ENCODE assay signal across 29 cellular contexts in genomic region chr18:75304678-75305557, GRCh38.
"Had no signal": no experiment of that assay in that cellular context is flagged by ENCODE, and none has a peak within 500 bp of the region (broad histone marks: within the 10 kb centered on the region; RNA-seq: fewer than 3 reads in every experiment).

No MANE protein-coding gene starts in this region.

- H3K4me1 ChIP-seq: ascending aorta, SJCRH30 had no signal

- H3K4me1 Mint-ChIP-seq: activated CD4-positive, alpha-beta T cell treated with anti-CD3 and anti-CD28 coated beads, Interleukin-2, amount 10 ng/mL, durations not matched to agents 24 days and 14 days; activated naive CD8-positive, alpha-beta T cell treated with anti-CD3 and anti-CD28 coated beads for 36 hours; activated T-helper 17 cell treated with anti-CD3 and anti-CD28 coated beads, Interleukin-2, amount 50 U/mL, for 72 hours; central memory CD8-positive, alpha-beta T cell had no signal

- ATAC-seq: activated T-cell treated with anti-CD3 and anti-CD28 coated beads, Interleukin-2, amount 50 U/mL, for 72 hours; activated T-helper 17 cell treated with anti-CD3 and anti-CD28 coated beads, Interleukin-2, amount 50 U/mL, for 72 hours; Panc1 had no signal

- H3K36me3 Mint-ChIP-seq: activated naive CD8-positive, alpha-beta T cell treated with anti-CD3 and anti-CD28 coated beads for 36 hours had no signal

- FAIRE-seq: TTC549 had no signal

- H3K27me3 ChIP-seq: ascending aorta, cardiac muscle cell, SJCRH30 had no signal

- H3K4me3 ChIP-seq: ascending aorta, cardiac muscle cell, SJCRH30, SK-N-MC had no signal

- H3K36me3 ChIP-seq: ascending aorta, cardiac muscle cell, SJCRH30 had no signal

- H3K27ac Mint-ChIP-seq: activated CD4-positive, alpha-beta T cell treated with anti-CD3 and anti-CD28 coated beads, Interleukin-2, amount 10 ng/mL, durations not matched to agents 24 days and 14 days; activated naive CD8-positive, alpha-beta T cell treated with anti-CD3 and anti-CD28 coated beads for 36 hours; activated T-cell treated with anti-CD3 and anti-CD28 coated beads, Interleukin-2, amount 50 U/mL, for 72 hours; activated T-helper 17 cell treated with anti-CD3 and anti-CD28 coated beads, Interleukin-2, amount 50 U/mL, for 72 hours had no signal

- H3K4me3 Mint-ChIP-seq: activated CD4-positive, alpha-beta T cell treated with anti-CD3 and anti-CD28 coated beads, Interleukin-2, amount 10 ng/mL, durations not matched to agents 24 days and 14 days; activated naive CD8-positive, alpha-beta T cell treated with anti-CD3 and anti-CD28 coated beads for 36 hours; activated T-cell treated with anti-CD3 and anti-CD28 coated beads, Interleukin-2, amount 50 U/mL, for 72 hours; activated T-helper 17 cell treated with anti-CD3 and anti-CD28 coated beads, Interleukin-2, amount 50 U/mL, for 72 hours; central memory CD8-positive, alpha-beta T cell had no signal

- H3K9me3 Mint-ChIP-seq: activated CD4-positive, alpha-beta T cell treated with anti-CD3 and anti-CD28 coated beads, Interleukin-2, amount 10 ng/mL, durations not matched to agents 24 days and 14 days; activated naive CD8-positive, alpha-beta T cell treated with anti-CD3 and anti-CD28 coated beads for 36 hours; central memory CD8-positive, alpha-beta T cell had no signal

- H3K27me3 Mint-ChIP-seq: activated naive CD8-positive, alpha-beta T cell treated with anti-CD3 and anti-CD28 coated beads for 36 hours; activated T-helper 17 cell treated with anti-CD3 and anti-CD28 coated beads, Interleukin-2, amount 50 U/mL, for 72 hours had no signal

- H3K9me3 ChIP-seq: SJCRH30 had no signal

- H3K27ac ChIP-seq: ascending aorta, cardiac muscle cell, SJCRH30, SK-N-MC had no signal

- DNase-seq: activated CD4-positive, alpha-beta T cell treated with anti-CD3 and anti-CD28 coated beads, Interleukin-2, amount 10 ng/mL, durations not matched to agents 24 days and 14 days; activated CD4-positive, alpha-beta T cell treated with anti-CD3 and anti-CD28 coated beads, Interleukin-2, amount 50 U/mL, for 4 hours; activated effector memory CD4-positive, alpha-beta T cell treated with anti-CD3 and anti-CD28 coated beads, Interleukin-2, amount 50 U/mL, for 16 hours; activated naive CD4-positive, alpha-beta T cell; activated naive CD4-positive, alpha-beta T cell treated with anti-CD3 and anti-CD28 coated beads, Interleukin-2, amount 50 U/mL, for 16 hours; activated naive CD8-positive, alpha-beta T cell treated with anti-CD3 and anti-CD28 coated beads for 36 hours; activated T-cell treated with anti-CD3 and anti-CD28 coated beads, Interleukin-2, amount 50 U/mL, for 1 hour; activated T-cell treated with anti-CD3 and anti-CD28 coated beads, Interleukin-2, amount 50 U/mL, for 72 hours; amniotic stem cell; Karpas-422; NCI-H1105; NCI-H1417 treated with DMSO at 0.1 percent for 48 hours; NCI-H2029; NCI-H2171; NCI-H2227 treated with DMSO at 0.1 percent for 48 hours; NCI-H446; NCI-H510A treated with DMSO at 0.1 percent for 48 hours; NCI-H526 treated with DMSO at 0.1 percent for 48 hours; NCI-H774; SHP77; SJCRH30; T1000 had no signal
